ENCODE assay signal across 1 cellular context in the genomic region with DNA sequence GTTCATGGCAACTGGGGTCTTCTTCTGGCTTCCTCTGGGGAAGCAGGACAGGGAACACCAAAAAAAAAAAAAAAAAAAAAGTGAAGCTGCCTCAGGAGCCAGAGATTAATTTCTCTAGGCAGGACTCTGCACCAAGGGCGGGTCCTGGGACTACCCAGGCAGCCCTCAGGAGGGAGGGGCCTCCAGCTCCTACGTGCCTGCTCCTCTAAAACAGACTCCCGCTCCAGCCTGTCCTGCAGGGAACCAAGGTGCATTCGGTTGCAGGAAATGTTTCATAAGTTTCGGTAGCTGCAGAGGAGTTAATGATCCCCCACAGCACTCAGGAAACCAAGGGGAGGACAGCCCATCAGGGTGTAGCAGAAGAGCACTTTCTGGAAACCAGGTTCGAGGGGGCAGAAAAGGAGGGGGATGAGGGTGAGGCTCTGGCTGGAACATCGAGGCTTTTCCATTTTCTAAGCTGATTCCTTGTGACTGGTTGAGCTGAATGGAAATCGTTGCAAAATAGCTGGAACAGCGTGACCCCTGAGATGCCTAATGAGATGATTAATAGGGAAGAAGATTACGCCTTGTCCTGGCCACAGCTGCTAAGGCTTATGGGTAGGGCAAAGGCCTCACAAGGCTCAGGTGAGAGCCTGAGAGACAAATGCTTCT.
TF ChIP-seq lines count a peak whose summit lies in the region.

No MANE protein-coding gene starts in this region.

TF ChIP-seq in IMR-90, 13 proteins besides CTCF, POLR2A, EP300 and RAD21:
- TF ChIP-seq BHLHE40 (IDR thresholded peaks at IDR 0.05; ENCODE audit: low read depth, low read length) (no peak), CHD1 (IDR thresholded peaks at IDR 0.05; ENCODE audit: low read depth, low read length) (no peak)
